ENCODE assay signal across 8 cellular contexts in genomic region chr2:237471457-237472186, GRCh38. TPM values are rescaled to one million over a fixed set of nuclear protein-coding genes. Genes with fewer than 3 reads are reported as not detected.
DNase-seq lines count a peak whose midpoint lies in the region; ATAC-seq and TF ChIP-seq lines count a peak whose summit lies in the region.

No MANE protein-coding gene starts in this region.

- no peak overlapping the region for H3K4me3 ChIP-seq in colonic mucosa
- no peak overlapping the region for H3K4me3 ChIP-seq in mucosa of descending colon

- intact Hi-C loops in colonic mucosa (cut with DNase I): loop anchor here (2.0 to 10.0 kb wide), 4 partner anchors 41 to 317 kb away; no protein-coding TSS in a partner anchor
- intact Hi-C loops in mucosa of descending colon (cut with DNase I, micrococcal nuclease): loop anchor here in 1 of 2 donors (10.0 kb wide), 2 partner anchors 47 to 317 kb away; no protein-coding TSS in a partner anchor

- H3K4me1 ChIP-seq in colonic mucosa (no peaks in the 10 kb centered on the region), mucosa of descending colon (ENCODE audit: low read depth) (peaks cover 5% of the 10 kb centered on the region)

- ATAC-seq in mucosa of descending colon: peak; percentile 50
- no peak for ATAC-seq in GM18858 (IDR thresholded peaks at IDR 0.05; ENCODE audit: unreplicated experiment)

- DNase-seq in GM20000 (ENCODE audit: low spot score) (peak; percentile 44), SHP77 (lab: John Stamatoyannopoulos, UW) (peak; percentile 58 to 63), colonic mucosa (no peak), mucosa of descending colon (peak in 2 of 3 donors; percentile 61 to 64), GM19240 (ENCODE audit: insufficient read length, low spot score) (no peak)
- no peak for DNase-seq in stimulated activated naive CD4-positive, alpha-beta T cell treated with Interleukin-2 at 50 U/mL for 16 hours (lab: John Stamatoyannopoulos, UW)

- no peaks in the 10 kb centered on the region for H3K9me3 ChIP-seq in colonic mucosa
- no peaks in the 10 kb centered on the region for H3K9me3 ChIP-seq in mucosa of descending colon

- no peaks in the 10 kb centered on the region for H3K27me3 ChIP-seq in colonic mucosa

- no peaks in the 10 kb centered on the region for H3K36me3 ChIP-seq in colonic mucosa
- H3K36me3 ChIP-seq in mucosa of descending colon (ENCODE audit: low read depth): no peaks in the 10 kb centered on the region

- no peak overlapping the region for H3K27ac ChIP-seq in C4-2B
- no peak overlapping the region for H3K27ac ChIP-seq in colonic mucosa

- no peak overlapping the region for H3K9ac ChIP-seq in colonic mucosa (ENCODE audit: low read depth in 2 of 2, low read length in 2 of 2)

- TF ChIP-seq CTCF in C4-2B (conservative IDR thresholded peaks at IDR 0.05) (peak; percentile 83), GM20000 (IDR thresholded peaks at IDR 0.05; ENCODE audit: extremely low read depth, missing control alignments) (peak; percentile 1), colonic mucosa (IDR thresholded peaks at IDR 0.05) (peak; percentile 51), mucosa of descending colon (IDR thresholded peaks at IDR 0.05) (peak; percentile 40)

RNA-seq across cellular contexts. Expression of gene MLPH, which starts 15.4 kb away (rescaled TPM):
- 100 to 1,000 TPM in 1 of 2 donors, 10 to 100 TPM in 1; 87.9 to 111 TPM for total RNA-seq in colonic mucosa
- 100 to 1,000 TPM in 2 of 3 donors, 10 to 100 TPM in 1; 46.8 to 133 (median 121) TPM for total RNA-seq in mucosa of descending colon

RNA-seq across cellular contexts. Expression of gene COL6A3, which starts 57.7 kb away (rescaled TPM):
- total RNA-seq in colonic mucosa (10 to 100 TPM; 28.4 to 80.9 TPM), mucosa of descending colon (100 to 1,000 TPM in 2 of 3 donors, 10 to 100 TPM in 1; 20.9 to 235 (median 194) TPM)

Comparison
In these comparisons a context has a peak if more than half of its experiments do, and no peak if none do; other contexts are left out.
1. CTCF ChIP-seq: peak in every context shown above with its lines; median percentile 83 in C4-2B; 51 in colonic mucosa; 40 in mucosa of descending colon; 1 in GM20000.
2. DNase-seq: peak in GM20000 (single experiment), SHP77 (2 of 2) and mucosa of descending colon (2 of 3); none in colonic mucosa (single experiment), GM19240 (single experiment) and stimulated activated naive CD4-positive, alpha-beta T cell treated with Interleukin-2 at 50 U/mL for 16 hours (single experiment).